1 cellular context compared by ENCODE assay signal in genomic region chr11:47342036-47342803, GRCh38.
TF ChIP-seq lines count a peak whose summit lies in the region.

No MANE protein-coding gene starts in this region.

TF ChIP-seq in IMR-90, 13 proteins besides CTCF, POLR2A, EP300 and RAD21:
- TF ChIP-seq CHD1 (IDR thresholded peaks at IDR 0.05; ENCODE audit: low read depth, low read length) (no peak), ELK1 (IDR thresholded peaks at IDR 0.05; ENCODE audit: borderline replicate concordance, low read depth, low read length) (no peak), RFX5 (IDR thresholded peaks at IDR 0.05; ENCODE audit: low read depth, low read length) (no peak), MAZ (IDR thresholded peaks at IDR 0.05; ENCODE audit: borderline replicate concordance, low read depth, low read length) (no peak), MAFK (IDR thresholded peaks at IDR 0.05; ENCODE audit: low read depth, low read length) (no peak)
